ENCODE assay signal across 1 cellular context in the genomic region with DNA sequence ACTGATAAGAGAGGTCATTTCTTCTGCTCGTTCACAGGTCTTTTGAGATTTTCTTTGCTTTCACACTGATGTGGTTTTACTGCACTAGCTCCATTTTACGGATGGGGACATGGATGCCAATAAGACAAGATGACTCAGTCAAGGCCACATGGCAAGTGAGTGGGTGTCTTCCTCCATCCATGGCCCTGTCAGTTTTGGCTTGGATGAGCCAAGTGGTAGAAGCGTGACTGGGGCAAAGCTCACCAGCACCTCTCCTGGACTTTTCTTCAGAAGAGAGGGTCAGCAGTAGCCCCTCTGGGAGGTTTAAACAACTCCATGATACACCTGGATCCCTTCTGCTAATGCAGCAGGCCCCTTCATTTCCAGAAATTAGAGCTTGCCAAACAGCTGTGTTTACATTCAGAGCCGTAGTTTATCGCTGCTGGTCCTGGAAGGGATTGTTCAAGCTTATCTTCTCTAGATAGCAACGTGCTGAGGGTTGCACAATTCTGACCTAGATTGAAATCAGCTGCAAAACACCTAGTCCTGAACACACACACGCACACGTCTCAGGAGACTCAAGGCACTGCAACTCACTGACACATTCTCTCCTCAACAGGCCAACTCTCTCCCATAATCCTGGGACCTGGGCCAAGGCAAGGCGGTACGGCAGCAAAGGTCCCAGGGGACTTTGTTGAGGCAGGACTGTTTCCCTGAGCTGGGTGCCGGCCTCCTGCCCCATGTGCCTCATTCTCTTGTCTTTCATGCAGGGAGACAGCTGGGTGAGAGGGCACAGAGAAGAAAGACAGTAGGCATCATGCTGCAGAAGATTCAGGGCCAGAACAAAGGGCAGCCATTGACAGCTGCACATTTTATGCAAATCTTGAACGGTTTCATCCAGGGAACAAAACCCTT.
TF ChIP-seq lines count a peak whose summit lies in the region.

No MANE protein-coding gene starts in this region.

TF ChIP-seq in HepG2, 621 proteins besides CTCF, POLR2A, EP300 and RAD21 (continued from another document and continues in another):
- TF ChIP-seq ZNF276 (CRISPR knock-in tag; IDR thresholded peaks at IDR 0.05; ENCODE audit: low read depth) (no peak), PLSCR1 (CRISPR knock-in tag; IDR thresholded peaks at IDR 0.05; ENCODE audit: borderline replicate concordance) (no peak), CCAR2 (optimal IDR thresholded peaks at IDR 0.05; ENCODE audit: low read depth, low read length) (no peak), FOXC1 (CRISPR knock-in tag; IDR thresholded peaks at IDR 0.05; ENCODE audit: borderline replicate concordance) (no peak), AGO2 (optimal IDR thresholded peaks at IDR 0.05; ENCODE audit: low read depth, low read length) (no peak), TRAFD1 (CRISPR knock-in tag; IDR thresholded peaks at IDR 0.05; ENCODE audit: borderline replicate concordance) (no peak), RFXAP (CRISPR knock-in tag; IDR thresholded peaks at IDR 0.05; ENCODE audit: borderline replicate concordance) (peak; percentile 83; the same call in 1 of the 2 replicates), MIXL1 (CRISPR knock-in tag; IDR thresholded peaks at IDR 0.05) (0 out of 2 replicates have a peak, but pooled peaks have one; percentile 25), TGIF2 (CRISPR knock-in tag; IDR thresholded peaks at IDR 0.05) (no peak), ZNF235 (CRISPR knock-in tag; IDR thresholded peaks at IDR 0.05; ENCODE audit: borderline replicate concordance) (no peak), ZNF10 (CRISPR knock-in tag; IDR thresholded peaks at IDR 0.05; ENCODE audit: borderline replicate concordance, low read depth) (no peak), MTF2 (CRISPR knock-in tag; IDR thresholded peaks at IDR 0.05; ENCODE audit: borderline replicate concordance) (no peak), ETV5 (CRISPR knock-in tag; IDR thresholded peaks at IDR 0.05; ENCODE audit: borderline replicate concordance) (no peak), CSRNP1 (CRISPR knock-in tag; IDR thresholded peaks at IDR 0.05) (0 out of 2 replicates have a peak, but pooled peaks have one; percentile 44), ZNF264 (CRISPR knock-in tag; IDR thresholded peaks at IDR 0.05) (0 out of 2 replicates have a peak, but pooled peaks have one; percentile 18), CREM (IDR thresholded peaks at IDR 0.05) (peak; percentile 38; the same call in 1 of the 2 replicates), CREM (CRISPR knock-in tag; IDR thresholded peaks at IDR 0.05) (no peak), BRD4 (CRISPR knock-in tag; IDR thresholded peaks at IDR 0.05) (no peak), ZNF333 (CRISPR knock-in tag; IDR thresholded peaks at IDR 0.05; ENCODE audit: borderline replicate concordance) (no peak), FOXA1 (IDR thresholded peaks at IDR 0.05) (no peak), FOXA1 (CRISPR knock-in tag; IDR thresholded peaks at IDR 0.05) (peak; percentile 89), ZNF280D (CRISPR knock-in tag; IDR thresholded peaks at IDR 0.05) (no peak), ZNF547 (CRISPR knock-in tag; IDR thresholded peaks at IDR 0.05) (no peak), YY1 (IDR thresholded peaks at IDR 0.05; ENCODE audit: insufficient read depth, insufficient replicate concordance, low read depth, low read length) (no peak), PITX1 (CRISPR knock-in tag; IDR thresholded peaks at IDR 0.05) (peak; percentile 67), ZFP37 (CRISPR knock-in tag; IDR thresholded peaks at IDR 0.05; ENCODE audit: borderline replicate concordance) (no peak), ZBTB38 (CRISPR knock-in tag; IDR thresholded peaks at IDR 0.05) (no peak), DNMT1 (CRISPR knock-in tag; IDR thresholded peaks at IDR 0.05) (no peak), RBFOX2 (IDR thresholded peaks at IDR 0.05; ENCODE audit: low read depth, low read length) (no peak), PLRG1 (conservative IDR thresholded peaks at IDR 0.05) (no peak), ATRX (CRISPR knock-in tag; IDR thresholded peaks at IDR 0.05; ENCODE audit: borderline replicate concordance) (no peak), MTA3 (CRISPR knock-in tag; IDR thresholded peaks at IDR 0.05) (no peak), ZNF878 (CRISPR knock-in tag; IDR thresholded peaks at IDR 0.05) (no peak), CENPX (CRISPR knock-in tag; IDR thresholded peaks at IDR 0.05) (no peak), ZNF776 (CRISPR knock-in tag; IDR thresholded peaks at IDR 0.05) (no peak), CSRNP2 (CRISPR knock-in tag; conservative IDR thresholded peaks at IDR 0.05; ENCODE audit: low read depth) (no peak), FOXK1 (CRISPR knock-in tag; IDR thresholded peaks at IDR 0.05; ENCODE audit: borderline replicate concordance, low read depth) (peak; percentile 64; the same call in 1 of the 2 replicates), NBN (conservative IDR thresholded peaks at IDR 0.05) (no peak), ZNF746 (CRISPR knock-in tag; IDR thresholded peaks at IDR 0.05) (no peak), TFDP1 (CRISPR knock-in tag; IDR thresholded peaks at IDR 0.05; ENCODE audit: borderline replicate concordance) (no peak)
- TF ChIP-seq, protein P1, sequence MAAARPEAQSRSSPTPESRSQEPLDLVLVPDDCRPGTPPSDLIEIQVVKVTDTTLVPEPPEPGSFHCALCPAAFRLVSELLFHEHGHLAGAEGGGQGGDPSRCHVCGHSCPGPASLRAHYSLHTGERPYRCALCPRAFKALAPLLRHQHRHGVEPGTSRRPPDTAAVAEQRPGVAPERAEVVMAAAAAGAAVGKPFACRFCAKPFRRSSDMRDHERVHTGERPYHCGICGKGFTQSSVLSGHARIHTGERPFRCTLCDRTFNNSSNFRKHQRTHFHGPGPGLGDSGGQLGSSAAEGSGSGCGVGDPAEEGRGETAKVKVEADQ (CRISPR knock-in tag; IDR thresholded peaks at IDR 0.05; ENCODE audit: borderline replicate concordance): no peak
- TF ChIP-seq, protein P2, sequence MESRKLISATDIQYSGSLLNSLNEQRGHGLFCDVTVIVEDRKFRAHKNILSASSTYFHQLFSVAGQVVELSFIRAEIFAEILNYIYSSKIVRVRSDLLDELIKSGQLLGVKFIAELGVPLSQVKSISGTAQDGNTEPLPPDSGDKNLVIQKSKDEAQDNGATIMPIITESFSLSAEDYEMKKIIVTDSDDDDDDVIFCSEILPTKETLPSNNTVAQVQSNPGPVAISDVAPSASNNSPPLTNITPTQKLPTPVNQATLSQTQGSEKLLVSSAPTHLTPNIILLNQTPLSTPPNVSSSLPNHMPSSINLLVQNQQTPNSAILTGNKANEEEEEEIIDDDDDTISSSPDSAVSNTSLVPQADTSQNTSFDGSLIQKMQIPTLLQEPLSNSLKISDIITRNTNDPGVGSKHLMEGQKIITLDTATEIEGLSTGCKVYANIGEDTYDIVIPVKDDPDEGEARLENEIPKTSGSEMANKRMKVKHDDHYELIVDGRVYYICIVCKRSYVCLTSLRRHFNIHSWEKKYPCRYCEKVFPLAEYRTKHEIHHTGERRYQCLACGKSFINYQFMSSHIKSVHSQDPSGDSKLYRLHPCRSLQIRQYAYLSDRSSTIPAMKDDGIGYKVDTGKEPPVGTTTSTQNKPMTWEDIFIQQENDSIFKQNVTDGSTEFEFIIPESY (CRISPR knock-in tag; IDR thresholded peaks at IDR 0.05): no peak
